11 cellular contexts compared by ENCODE assay signal in the genomic region with DNA sequence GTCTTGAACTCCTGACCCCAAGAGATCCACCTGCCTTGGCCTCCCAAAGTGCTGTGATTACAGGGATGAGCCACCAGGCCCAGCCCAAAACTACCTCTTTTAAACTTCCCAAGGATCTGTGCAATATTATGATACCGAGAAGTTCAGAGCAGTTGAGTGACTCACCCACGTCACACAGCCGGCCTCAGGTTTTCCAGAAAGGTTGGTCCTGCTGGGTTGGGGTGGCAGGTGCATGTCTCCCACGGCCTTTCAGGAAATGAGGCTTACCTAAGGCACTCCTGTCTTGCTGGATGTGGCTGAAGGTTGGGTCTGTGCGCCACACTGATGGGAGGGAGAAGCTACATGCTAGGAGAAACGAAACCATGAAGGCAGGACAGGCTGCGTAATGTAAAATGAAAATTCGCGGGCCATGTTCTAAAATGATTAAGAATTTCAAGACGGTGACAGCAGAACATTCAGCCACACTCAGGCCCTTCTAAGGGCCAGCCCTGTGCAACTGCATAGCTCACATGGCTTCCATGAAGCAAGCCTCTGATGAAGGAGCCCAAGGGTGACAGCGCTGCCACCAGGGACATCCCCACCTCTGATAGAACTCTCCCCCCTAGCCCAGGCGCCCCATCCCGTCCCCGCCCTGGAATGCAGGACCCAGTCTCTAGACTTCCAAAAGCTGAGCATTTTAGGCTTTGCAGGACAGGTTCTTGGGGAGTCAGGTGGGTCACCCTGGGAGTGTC. TPM values are rescaled to one million over a fixed set of nuclear protein-coding genes. Genes with fewer than 3 reads are reported as not detected.
DNase-seq lines count a peak whose midpoint lies in the region; ATAC-seq and TF ChIP-seq lines count a peak whose summit lies in the region.
"Had no signal": no experiment of that assay in that cellular context is flagged by ENCODE, and none has a peak within 500 bp of the region (broad histone marks: within the 10 kb centered on the region; RNA-seq: fewer than 3 reads in every experiment).

No MANE protein-coding gene starts in this region.

- no peak overlapping the region for H4K8ac ChIP-seq in mesenchymal stem cell (ENCODE audit: low read length)

- no peak overlapping the region for H2AFZ ChIP-seq in mesenchymal stem cell (ENCODE audit: low read depth, low read length)

- peak overlapping the region in 1 of 2 experiments; percentile 47 for H3K4ac ChIP-seq in mesenchymal stem cell (ENCODE audit: low read depth in 1 of 2, low read length in 2 of 2)

- H3K36me3 Mint-ChIP-seq in stimulated activated naive CD8-positive, alpha-beta T cell treated with anti-CD3 and anti-CD28 coated beads, Interleukin-15, Interleukin-2, amounts not matched to agents 100 ng/mL and 50 ng/mL, for 24 hours (ENCODE audit: low read depth) = peaks cover 5% of the 10 kb centered on the region
- H3K36me3 Mint-ChIP-seq in WTC11 = peaks cover 2% of the 10 kb centered on the region

- H3K14ac ChIP-seq in mesenchymal stem cell (ENCODE audit: low read length in 2 of 2) = no peak overlapping the region

- no peak overlapping the region for H3K4me2 ChIP-seq in mesenchymal stem cell (ENCODE audit: low read length, poor library complexity, severe bottlenecking)

- H3K27ac ChIP-seq in mesenchymal stem cell (ENCODE audit: low read length, poor library complexity, severe bottlenecking) = peak overlapping the region; percentile 72
- H3K27ac ChIP-seq: breast epithelium, testis had no signal

- H3K4me3 Mint-ChIP-seq in stimulated activated naive CD8-positive, alpha-beta T cell treated with anti-CD3 and anti-CD28 coated beads, Interleukin-15, Interleukin-2, amounts not matched to agents 100 ng/mL and 50 ng/mL, for 24 hours = peak overlapping the region; percentile 32
- peak overlapping the region; percentile 75 for H3K4me3 Mint-ChIP-seq in WTC11

- peaks cover 0 to 5% of the 10 kb centered on the region in 2 experiments for H3K36me3 ChIP-seq in mesenchymal stem cell (ENCODE audit: control insufficient read depth in 1 of 2, insufficient read depth in 2 of 2, low read depth in 1 of 2, low read length in 2 of 2)
- H3K36me3 ChIP-seq: breast epithelium had no signal

- H3K9ac ChIP-seq in mesenchymal stem cell (ENCODE audit: low read length) = no peak overlapping the region

- H2AK5ac ChIP-seq in mesenchymal stem cell (ENCODE audit: low read length, severe bottlenecking) = peak overlapping the region; percentile 21

- peaks cover 5% of the 10 kb centered on the region for H3K9me3 Mint-ChIP-seq in stimulated activated naive CD8-positive, alpha-beta T cell treated with anti-CD3 and anti-CD28 coated beads, Interleukin-15, Interleukin-2, amounts not matched to agents 100 ng/mL and 50 ng/mL, for 24 hours
- H3K9me3 Mint-ChIP-seq in WTC11 = no peaks in the 10 kb centered on the region

- peak overlapping the region in 1 of 2 experiments; percentile 55 for H2BK12ac ChIP-seq in mesenchymal stem cell (ENCODE audit: low read length in 2 of 2)

- no peak overlapping the region for H4K91ac ChIP-seq in mesenchymal stem cell (ENCODE audit: low read length)

- no peak for DNase-seq in stimulated activated naive CD8-positive, alpha-beta T cell treated with anti-CD3 and anti-CD28 coated beads, Interleukin-15, Interleukin-2, amounts not matched to agents 100 U/mL and 50 U/mL, for 24 hours
- DNase-seq in WTC11 (ENCODE audit: low spot score) = no peak
- DNase-seq in mesenchymal stem cell = no peak
- no peak for DNase-seq in head of caudate nucleus
- no peak for DNase-seq in G401 (ENCODE audit: low spot score)
- DNase-seq: SHP77 treated with DMSO at 0.1 percent for 48 hours had no signal

- in situ Hi-C loops in G401 (cut with HindIII; ENCODE audit: low sequenced_read_pairs) = no loop called here

- H3K18ac ChIP-seq in mesenchymal stem cell (ENCODE audit: low read depth in 1 of 2, low read length in 2 of 2) = peak overlapping the region in 1 of 2 experiments; percentile 4

- peaks cover 4% of the 10 kb centered on the region for H3K79me1 ChIP-seq in mesenchymal stem cell (replicated peaks; ENCODE audit: low read length, poor library complexity, severe bottlenecking)

- no peak overlapping the region for H2BK5ac ChIP-seq in mesenchymal stem cell (ENCODE audit: low read depth, low read length, poor library complexity, severe bottlenecking)

- intact Hi-C loops in head of caudate nucleus (cut with DNase I) = no loop called here

- no peak overlapping the region for H3K4me3 ChIP-seq in mesenchymal stem cell (ENCODE audit: insufficient read depth in 1 of 2, low read depth in 1 of 2, low read length in 2 of 2)
- H3K4me3 ChIP-seq: breast epithelium, testis had no signal

- TF ChIP-seq CTCF in WTC11 (IDR thresholded peaks at IDR 0.05) = no peak

- H3K4me1 Mint-ChIP-seq in stimulated activated naive CD8-positive, alpha-beta T cell treated with anti-CD3 and anti-CD28 coated beads, Interleukin-15, Interleukin-2, amounts not matched to agents 100 ng/mL and 50 ng/mL, for 24 hours (ENCODE audit: low read depth) = peaks cover 28% of the 10 kb centered on the region
- H3K4me1 Mint-ChIP-seq in WTC11 = peaks cover 36% of the 10 kb centered on the region

- no peaks in the 10 kb centered on the region for H3K9me3 ChIP-seq in mesenchymal stem cell (ENCODE audit: control insufficient read depth, low read length)
- H3K9me3 ChIP-seq: breast epithelium, testis had no signal

- WGBS in mesenchymal stem cell = 87% methylated on average over 14 of the region's 14 CpGs

- POLR2A ChIA-PET in WTC11 (lab: Charles Lee) = interaction anchor here (0.6 to 1.6 kb wide), 7 partner anchors 10 to 91 kb away, joined by 3 to 7 read pairs (median 4); partner anchors contain the start of gene TFAP4

- peaks cover 35% of the 10 kb centered on the region for H3K4me1 ChIP-seq in mesenchymal stem cell (ENCODE audit: control insufficient read depth, insufficient read depth, low read depth, low read length)

- ATAC-seq in stimulated activated naive CD8-positive, alpha-beta T cell treated with anti-CD3 and anti-CD28 coated beads, Interleukin-15, Interleukin-2, amounts not matched to agents 100 U/mL and 50 U/mL, for 24 hours = no peak
- ATAC-seq in WTC11 (no peak), HG03378 (IDR thresholded peaks at IDR 0.05; ENCODE audit: unreplicated experiment) (no peak), HG02938 (IDR thresholded peaks at IDR 0.05; ENCODE audit: unreplicated experiment) (no peak)

- H3K23ac ChIP-seq in mesenchymal stem cell (ENCODE audit: low read length in 2 of 2) = no peak overlapping the region

- H3K27ac Mint-ChIP-seq in stimulated activated naive CD8-positive, alpha-beta T cell treated with anti-CD3 and anti-CD28 coated beads, Interleukin-15, Interleukin-2, amounts not matched to agents 100 ng/mL and 50 ng/mL, for 24 hours = no peak overlapping the region
- peak overlapping the region; percentile 79 for H3K27ac Mint-ChIP-seq in WTC11

- no peaks in the 10 kb centered on the region for H3K27me3 ChIP-seq in mesenchymal stem cell (ENCODE audit: control insufficient read depth in 1 of 2, insufficient read depth in 1 of 2, low read length in 2 of 2)
- H3K27me3 ChIP-seq: breast epithelium, testis had no signal

- CTCF ChIA-PET in WTC11 (lab: Charles Lee) = interaction anchor here (0.6 to 7.4 kb wide), 29 partner anchors 8 to 1384 kb away, joined by 3 to 122 read pairs (median 5); partner anchors contain the start of genes CORO7, GLIS2, PAM16 and TFAP4

- peaks cover 4% of the 10 kb centered on the region for H3K27me3 Mint-ChIP-seq in stimulated activated naive CD8-positive, alpha-beta T cell treated with anti-CD3 and anti-CD28 coated beads, Interleukin-15, Interleukin-2, amounts not matched to agents 100 ng/mL and 50 ng/mL, for 24 hours
- H3K27me3 Mint-ChIP-seq in WTC11 (ENCODE audit: low read depth) = peaks cover 5% of the 10 kb centered on the region

- H2BK120ac ChIP-seq in mesenchymal stem cell (ENCODE audit: low read depth, low read length) = no peak overlapping the region

- H2BK15ac ChIP-seq in mesenchymal stem cell (ENCODE audit: low read depth, poor library complexity, severe bottlenecking) = no peak overlapping the region

TF ChIP-seq in WTC11, 78 proteins besides CTCF, POLR2A, EP300 and RAD21 (continues in another document):
- TF ChIP-seq GRHL2 (CRISPR knock-in tag; IDR thresholded peaks at IDR 0.05; ENCODE audit: insufficient replicate concordance, severe bottlenecking) (no peak), JAZF1 (CRISPR knock-in tag; IDR thresholded peaks at IDR 0.05) (no peak), ZNF423 (CRISPR knock-in tag; IDR thresholded peaks at IDR 0.05) (no peak)

RNA-seq across cellular contexts. Expression of gene GLIS2, which starts 6.6 kb away (rescaled TPM):
- 19.5 to 23.0 TPM (median 20.1 TPM) in 3 replicates for total RNA-seq in WTC11 (2021)
- polyA plus RNA-seq in mesenchymal stem cell (2013, experiment 1 of 2) = 20.9 TPM
- polyA plus RNA-seq in mesenchymal stem cell (2013, experiment 2 of 2) = 19.9 TPM
- total RNA-seq in G401 (2014; rRNA removed; shearing (Covaris generic)) = 0.44 and 0.80 TPM in 2 replicates

RNA-seq across cellular contexts. Expression of gene TFAP4, which starts 36.4 kb away (rescaled TPM):
- total RNA-seq in WTC11 (2021) = 31.9 to 36.5 TPM (median 34.2 TPM) in 3 replicates
- polyA plus RNA-seq in mesenchymal stem cell (2013, experiment 1 of 2) = 6.0 TPM
- polyA plus RNA-seq in mesenchymal stem cell (2013, experiment 2 of 2) = 5.8 TPM
- 14.5 and 38.3 TPM in 2 replicates for total RNA-seq in G401 (2014; rRNA removed; shearing (Covaris generic))

RNA-seq across cellular contexts. Expression of gene PAM16, which starts 41.9 kb away (rescaled TPM):
- 87.2 to 93.7 TPM (median 88.9 TPM) in 3 replicates for total RNA-seq in WTC11 (2021)
- 39.3 TPM for polyA plus RNA-seq in mesenchymal stem cell (2013, experiment 1 of 2)
- 43.3 TPM for polyA plus RNA-seq in mesenchymal stem cell (2013, experiment 2 of 2)
- 68.3 and 83.9 TPM in 2 replicates for total RNA-seq in G401 (2014; rRNA removed; shearing (Covaris generic))

Comparison
In these comparisons a context has a peak if more than half of its experiments do, and no peak if none do; other contexts are left out.
1. RNA of gene GLIS2, which starts 6.6 kb away (total RNA-seq): 19.5 to 23.0 TPM in WTC11; 0.44 to 0.80 TPM in G401; every median in the first group is over 10 times any median in the second.